In genomic region chr16:86378128-86378527, GRCh38 we compare ENCODE assay signal across 24 cellular contexts.
"Had no signal": no experiment of that assay in that cellular context is flagged by ENCODE, and none has a peak within 500 bp of the region (broad histone marks: within the 10 kb centered on the region; RNA-seq: fewer than 3 reads in every experiment).

No MANE protein-coding gene starts in this region.

- FAIRE-seq: endometrium, islet of Langerhans, keratinocyte had no signal

- H3K4me3 ChIP-seq: colonic mucosa, esophagus squamous epithelium, gastrocnemius medialis, heart right ventricle, left lung, lower lobe of right lung had no signal

- ATAC-seq: effector memory CD8-positive, alpha-beta T cell; esophagus mucosa; gastrocnemius medialis; heart right ventricle; left cardiac atrium; left lung; left ventricle myocardium superior; lower lobe of right lung had no signal

- H3K36me3 ChIP-seq: colonic mucosa, esophagus squamous epithelium, gastrocnemius medialis, heart right ventricle, left lung, lower lobe of right lung had no signal

- H3K27ac ChIP-seq: colonic mucosa, epithelial cell of prostate, esophagus squamous epithelium, gastrocnemius medialis, heart right ventricle, left lung, lower lobe of right lung had no signal

- DNase-seq: colonic mucosa; cortex of kidney; effector CD8-positive, alpha-beta T cell; effector memory CD8-positive, alpha-beta T cell; endodermal cell; erythroblast; esophagus squamous epithelium; foreskin fibroblast; foreskin melanocyte; gastrocnemius medialis; glutamatergic neuron; heart right ventricle; hippocampal formation; left cardiac atrium; left ventricle myocardium superior; lower lobe of right lung; mesendoderm; midbrain had no signal

- H3K27me3 ChIP-seq: colonic mucosa, left lung had no signal

- H3K4me1 ChIP-seq: colonic mucosa, esophagus squamous epithelium, gastrocnemius medialis, heart right ventricle, left lung, lower lobe of right lung had no signal

- H3K9me3 ChIP-seq: colonic mucosa, gastrocnemius medialis had no signal
